Comparison of ENCODE assay signal across 8 cellular contexts in the genomic region with DNA sequence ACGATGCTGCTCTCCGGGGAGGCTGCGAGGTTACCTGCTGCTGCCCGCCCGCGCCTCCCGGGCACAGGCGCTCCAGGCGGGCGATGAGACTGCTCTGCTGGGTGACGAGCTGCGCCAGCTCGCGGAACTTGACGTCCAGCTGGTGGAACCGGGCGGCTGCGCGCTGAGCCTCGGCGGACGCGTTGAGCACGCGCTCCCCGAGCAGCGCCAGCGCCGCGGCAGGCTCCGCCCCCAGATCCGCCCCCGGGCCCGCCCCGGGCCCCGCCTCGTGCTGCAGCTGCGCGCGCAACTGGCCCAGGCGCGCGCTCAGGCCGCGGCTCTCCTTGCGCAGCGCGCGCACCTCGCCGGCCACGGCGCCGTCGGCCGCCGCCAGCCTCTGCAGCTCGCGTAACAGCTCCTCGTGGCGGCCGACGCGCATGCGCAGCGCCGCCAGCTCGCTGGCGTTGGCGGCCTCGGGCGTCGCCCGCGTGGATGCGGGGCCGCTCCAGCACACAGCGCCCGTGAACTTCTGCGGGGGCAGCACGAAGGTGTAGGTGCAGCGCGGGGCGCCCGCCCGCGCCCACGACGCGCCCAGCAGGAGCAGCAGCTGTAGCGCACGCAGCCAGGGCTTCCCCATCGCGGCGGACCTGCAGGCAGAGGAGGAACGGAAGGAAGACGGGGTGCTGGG. TPM values are rescaled to one million over a fixed set of nuclear protein-coding genes. Genes with fewer than 3 reads are reported as not detected.
DNase-seq lines count a peak whose midpoint lies in the region; ATAC-seq and TF ChIP-seq lines count a peak whose summit lies in the region.

No MANE protein-coding gene starts in this region.

- H3K27ac Mint-ChIP-seq in MCF 10A (ENCODE audit: low read depth, unreplicated experiment): no peak overlapping the region

- H3F3A ChIP-seq in smooth muscle cell (ENCODE audit: low read depth): peaks cover 9% of the 10 kb centered on the region

- no peaks in the 10 kb centered on the region for H4K20me1 ChIP-seq in smooth muscle cell (ENCODE audit: low read depth)

- intact Hi-C loops in MCF 10A (cut with micrococcal nuclease): no loop called here

- peak; percentile 73 for ATAC-seq in HG03039 (IDR thresholded peaks at IDR 0.05; ENCODE audit: unreplicated experiment)

- H3K4me1 Mint-ChIP-seq in MCF 10A (ENCODE audit: insufficient read depth, unreplicated experiment): no peaks in the 10 kb centered on the region

- 6% methylated on average over 55 of the region's 97 CpGs for WGBS in smooth muscle cell (ENCODE audit: low lambda C conversion rate)

- POLR2A ChIA-PET in MCF 10A (lab: Yijun Ruan, JAX): interaction anchor here (0.5 to 2.6 kb wide), 10 partner anchors 10 to 1775 kb away, joined by 3 to 23 read pairs (median 4); partner anchors contain the start of genes NDUFA7, PPAN and RPS28

- no TSS peak for BruUV-seq in MCF 10A (replicated peaks; lab: Mats Ljungman, UMichigan)

- H3K27ac ChIP-seq in iPS-20b (ENCODE audit: low read length) (no peak overlapping the region), smooth muscle cell (ENCODE audit: low read depth) (no peak overlapping the region)

- TF ChIP-seq CTCF in MCF 10A (IDR thresholded peaks at IDR 0.05; ENCODE audit: unreplicated experiment): no peak
- TF ChIP-seq CTCF in smooth muscle cell (IDR thresholded peaks at IDR 0.05; ENCODE audit: borderline replicate concordance, insufficient read depth, poor library complexity, severe bottlenecking): no peak

- peak; percentile 76 for DNase-seq in NK-92 treated with Interleukin-12 subunit alpha and Interleukin-12 subunit beta, amount 100 ng/mL, for 24 hours (lab: John Stamatoyannopoulos, UW)
- DNase-seq in NK-92 (lab: John Stamatoyannopoulos, UW; ENCODE audit: unreplicated experiment): no peak
- peak; percentile 51 for DNase-seq in NCI-H2081 treated with DMSO at 0.1 percent for 48 hours (lab: John Stamatoyannopoulos, UW)
- peak; percentile 83 for DNase-seq in UCSD-AML1 (lab: John Stamatoyannopoulos, UW; ENCODE audit: unreplicated experiment)
- DNase-seq in MCF 10A (ENCODE audit: unreplicated experiment): peak; percentile 87
- DNase-seq in smooth muscle cell (lab: John Stamatoyannopoulos, UW; ENCODE audit: unreplicated experiment): peak; percentile 67

- no peaks in the 10 kb centered on the region for H3K9me3 Mint-ChIP-seq in MCF 10A (ENCODE audit: unreplicated experiment)

- no peaks in the 10 kb centered on the region for H3K9me3 ChIP-seq in iPS-20b (ENCODE audit: insufficient read depth, low read depth, low read length)
- no peaks in the 10 kb centered on the region for H3K9me3 ChIP-seq in smooth muscle cell (replicated peaks; ENCODE audit: low read depth)

- H3K4me3 ChIP-seq in iPS-20b (ENCODE audit: low read length): peak overlapping the region; percentile 60; the same call in 1 of the 2 replicates
- H3K4me3 ChIP-seq in smooth muscle cell: peak overlapping the region; percentile 37

- no peaks in the 10 kb centered on the region for H3K4me1 ChIP-seq in iPS-20b (ENCODE audit: insufficient read depth, low read length)
- no peaks in the 10 kb centered on the region for H3K4me1 ChIP-seq in smooth muscle cell (ENCODE audit: low read depth)

- no peaks in the 10 kb centered on the region for H3K79me2 ChIP-seq in smooth muscle cell (ENCODE audit: low read depth)

- H3K36me3 Mint-ChIP-seq in MCF 10A (ENCODE audit: insufficient read depth, unreplicated experiment): peaks cover 14% of the 10 kb centered on the region

- H2AFZ ChIP-seq in smooth muscle cell (ENCODE audit: low read depth): peak overlapping the region; percentile 80

- CTCF ChIA-PET in MCF 10A (lab: Yijun Ruan, JAX): interaction anchor here (0.6 to 1.4 kb wide), 6 partner anchors 14 to 322 kb away, joined by 3 to 4 read pairs (median 3); no protein-coding TSS in a partner anchor

- H3K4me3 Mint-ChIP-seq in MCF 10A (ENCODE audit: unreplicated experiment): peak overlapping the region; percentile 66

- H3K36me3 ChIP-seq in iPS-20b (ENCODE audit: insufficient read depth, low read depth, low read length) (no peaks in the 10 kb centered on the region), smooth muscle cell (ENCODE audit: low read depth) (no peaks in the 10 kb centered on the region)

- no peaks in the 10 kb centered on the region for H3K27me3 Mint-ChIP-seq in MCF 10A (ENCODE audit: insufficient read depth, unreplicated experiment)

- peaks cover 29% of the 10 kb centered on the region for H3K27me3 ChIP-seq in iPS-20b (ENCODE audit: insufficient read depth, low read length)
- H3K27me3 ChIP-seq in smooth muscle cell (ENCODE audit: low read depth): no peaks in the 10 kb centered on the region

- H3K4me2 ChIP-seq in smooth muscle cell: peak overlapping the region; percentile 85

- H3K9ac ChIP-seq in iPS-20b (ENCODE audit: low read depth, low read length) (peak overlapping the region; percentile 79; the same call in 1 of the 2 replicates), smooth muscle cell (ENCODE audit: low read depth) (no peak overlapping the region)

RNA-seq across cellular contexts. Expression of gene ANGPTL6, which starts 6.4 kb away (rescaled TPM):
- total RNA-seq in MCF 10A (2022) (0.44 TPM in 1 of 2 replicates, not detected in the other), smooth muscle cell (3.5 and 5.5 TPM in 2 replicates)
- polyA plus RNA-seq in smooth muscle cell: 7.2 and 8.6 TPM in 2 replicates

RNA-seq across cellular contexts. Expression of gene SHFL, which starts 10.0 kb away (rescaled TPM):
- total RNA-seq in MCF 10A (2022) (11.9 and 17.6 TPM in 2 replicates), smooth muscle cell (13.7 and 15.6 TPM in 2 replicates)
- polyA plus RNA-seq in smooth muscle cell: 22.6 and 28.7 TPM in 2 replicates

RNA-seq across cellular contexts. Expression of gene PPAN, which starts 10.1 kb away (rescaled TPM):
- 95.0 and 123 TPM in 2 replicates for total RNA-seq in MCF 10A (2022)
- total RNA-seq in smooth muscle cell: 9.7 and 11.1 TPM in 2 replicates
- 22.6 and 25.6 TPM in 2 replicates for polyA plus RNA-seq in smooth muscle cell

RNA-seq across cellular contexts. Expression of gene P2RY11, which starts 15.4 kb away (rescaled TPM):
- 36.1 and 43.1 TPM in 2 replicates for total RNA-seq in MCF 10A (2022)
- 1.5 and 2.0 TPM in 2 replicates for total RNA-seq in smooth muscle cell
- 3.8 and 9.7 TPM in 2 replicates for polyA plus RNA-seq in smooth muscle cell

RNA-seq across cellular contexts. Expression of gene EIF3G, which starts 23.6 kb away (rescaled TPM):
- total RNA-seq in MCF 10A (2022) (224 and 249 TPM in 2 replicates), smooth muscle cell (138 and 164 TPM in 2 replicates)
- polyA plus RNA-seq in smooth muscle cell: 185 and 196 TPM in 2 replicates
